11 cellular contexts compared by ENCODE assay signal in the genomic region with DNA sequence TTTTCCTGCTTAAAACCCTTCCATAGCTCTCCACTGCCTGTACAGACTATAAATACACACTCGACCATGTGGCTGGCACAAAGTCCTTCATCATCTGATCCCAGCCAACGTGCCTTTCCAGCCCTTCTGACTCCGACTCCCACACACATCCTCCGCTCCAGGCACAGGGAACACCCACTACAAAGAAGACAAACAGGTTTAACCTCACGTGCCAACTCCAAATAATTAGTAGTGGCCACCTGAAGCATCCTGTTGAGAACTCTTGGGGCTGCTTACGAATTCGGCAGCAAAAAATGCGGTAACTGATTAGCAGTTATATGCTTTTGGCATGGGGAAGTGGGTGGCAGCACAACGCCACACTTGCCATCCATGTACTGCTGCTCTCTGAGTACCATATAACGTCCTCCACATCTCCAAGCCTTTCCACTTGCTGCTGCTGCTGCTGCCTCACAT. TPM values are rescaled to one million over a fixed set of nuclear protein-coding genes. Genes with fewer than 3 reads are reported as not detected.
DNase-seq lines count a peak whose midpoint lies in the region; ATAC-seq, FAIRE-seq and TF ChIP-seq lines count a peak whose summit lies in the region.
"Had no signal": no experiment of that assay in that cellular context is flagged by ENCODE, and none has a peak within 500 bp of the region (broad histone marks: within the 10 kb centered on the region; RNA-seq: fewer than 3 reads in every experiment).

No MANE protein-coding gene starts in this region.

- no peak overlapping the region for H3K27ac Mint-ChIP-seq in stimulated activated memory B cell treated with anti-CD40 and anti-IgM and Interleukin-4, amounts not matched to agents 10 μg/mL and 1 μg/mL and 100 μg/mL, for 72 hours
- H3K27ac Mint-ChIP-seq: activated T-helper 2 cell treated with anti-CD3 and anti-CD28 coated beads, Interferon-gamma antibody, Interleukin-2, Interleukin-4, amounts not matched to agents 10 μg/mL and 5 μg/mL and 100 μg/mL, durations not matched to agents 14 hours and 24 hours and 36 hours had no signal

- H3K4me1 Mint-ChIP-seq in stimulated activated memory B cell treated with anti-CD40 and anti-IgM and Interleukin-4, amounts not matched to agents 10 μg/mL and 1 μg/mL and 100 μg/mL, for 72 hours = no peaks in the 10 kb centered on the region

- H3K4me3 Mint-ChIP-seq in stimulated activated memory B cell treated with anti-CD40 and anti-IgM and Interleukin-4, amounts not matched to agents 10 μg/mL and 1 μg/mL and 100 μg/mL, for 72 hours = no peak overlapping the region

- no peaks in the 10 kb centered on the region for H3K27me3 ChIP-seq in bronchial epithelial cell (ENCODE audit: control insufficient read depth, insufficient read depth, low read length)

- DNase-seq in NCI-H1105 (lab: John Stamatoyannopoulos, UW) (peak; percentile 58), bronchial epithelial cell (ENCODE audit: low read depth) (peak; percentile 59), iris pigment epithelial cell (ENCODE audit: low read depth) (peak; percentile 34), substantia nigra (lab: John Stamatoyannopoulos, UW) (peak in 27 of 49 donors; percentile 3 to 65 (median 33)), GM12892 (ENCODE audit: insufficient read length) (no peak)
- no peak for DNase-seq in effector CD4-positive, alpha-beta T cell
- no peak for DNase-seq in stimulated activated CD8-positive, alpha-beta memory T cell treated with anti-CD3 and anti-CD28 coated beads, Interleukin-4, amount 100 ng/mL, for 48 hours
- DNase-seq: retina had no signal

- FAIRE-seq in bronchial epithelial cell (lab: Jason Lieb, UNC) (no peak), GM12892 (lab: Jason Lieb, UNC) (no peak)

- ATAC-seq in stimulated activated memory B cell treated with anti-CD40 and anti-IgM and Interleukin-4, amounts not matched to agents 10 μg/mL and 1 μg/mL and 100 μg/mL, for 72 hours = no peak
- ATAC-seq: SK-N-SH treated with all-trans-retinoic acid at 6 μM for 48 hours had no signal

- H3K9me3 Mint-ChIP-seq in stimulated activated memory B cell treated with anti-CD40 and anti-IgM and Interleukin-4, amounts not matched to agents 10 μg/mL and 1 μg/mL and 100 μg/mL, for 72 hours = no peaks in the 10 kb centered on the region
- H3K9me3 Mint-ChIP-seq: activated T-helper 2 cell treated with anti-CD3 and anti-CD28 coated beads, Interferon-gamma antibody, Interleukin-2, Interleukin-4, amounts not matched to agents 10 μg/mL and 5 μg/mL and 100 μg/mL, durations not matched to agents 14 hours and 24 hours and 36 hours had no signal

- H3K36me3 ChIP-seq in bronchial epithelial cell (ENCODE audit: control insufficient read depth, insufficient read depth, low read length) = peaks cover 1% of the 10 kb centered on the region

- no peak overlapping the region for H3K4me3 ChIP-seq in bronchial epithelial cell (ENCODE audit: low read depth, low read length)

- H3K27me3 Mint-ChIP-seq in stimulated activated memory B cell treated with anti-CD40 and anti-IgM and Interleukin-4, amounts not matched to agents 10 μg/mL and 1 μg/mL and 100 μg/mL, for 72 hours = peaks cover 23% of the 10 kb centered on the region

- no peak for TF ChIP-seq CTCF in bronchial epithelial cell (IDR thresholded peaks at IDR 0.05; ENCODE audit: insufficient read depth, low read length, severe bottlenecking)

- TF ChIP-seq POLR2A in GM12892 (IDR thresholded peaks at IDR 0.05; ENCODE audit: low read depth, low read length) = no peak

- H3K36me3 Mint-ChIP-seq in stimulated activated memory B cell treated with anti-CD40 and anti-IgM and Interleukin-4, amounts not matched to agents 10 μg/mL and 1 μg/mL and 100 μg/mL, for 72 hours = no peaks in the 10 kb centered on the region

- no peak overlapping the region for H3K27ac ChIP-seq in substantia nigra (ENCODE audit: low read depth, low read length, poor library complexity, severe bottlenecking)

RNA-seq across cellular contexts. Expression of a gene that starts 12.1 kb away (rescaled TPM):
- total RNA-seq in bronchial epithelial cell = 125 and 141 TPM in 2 replicates
- polyA plus RNA-seq in GM12892 (2012; ENCODE audit: missing spikeins) = 2.9 TPM

RNA-seq across cellular contexts. Expression of a gene that starts 56.7 kb away (rescaled TPM):
- 11.3 and 11.9 TPM in 2 replicates for total RNA-seq in bronchial epithelial cell
- 6.6 TPM for polyA plus RNA-seq in GM12892 (2012; ENCODE audit: missing spikeins)

RNA-seq across cellular contexts. Expression of a gene that starts 57.1 kb away (rescaled TPM):
- 41.9 and 44.7 TPM in 2 replicates for total RNA-seq in bronchial epithelial cell
- 90.3 TPM for polyA plus RNA-seq in GM12892 (2012; ENCODE audit: missing spikeins)

Comparison
In these comparisons a context has a peak if more than half of its experiments do, and no peak if none do; other contexts are left out.
1. DNase-seq: peak in NCI-H1105 (single experiment), bronchial epithelial cell (single experiment), iris pigment epithelial cell (single experiment) and substantia nigra (27 of 49); none in effector CD4-positive, alpha-beta T cell (single experiment), stimulated activated CD8-positive, alpha-beta memory T cell treated with anti-CD3 and anti-CD28 coated beads, Interleukin-4, amount 100 ng/mL, for 48 hours (single experiment) and GM12892 (single experiment).